24 cellular contexts compared by ENCODE assay signal in the genomic region with DNA sequence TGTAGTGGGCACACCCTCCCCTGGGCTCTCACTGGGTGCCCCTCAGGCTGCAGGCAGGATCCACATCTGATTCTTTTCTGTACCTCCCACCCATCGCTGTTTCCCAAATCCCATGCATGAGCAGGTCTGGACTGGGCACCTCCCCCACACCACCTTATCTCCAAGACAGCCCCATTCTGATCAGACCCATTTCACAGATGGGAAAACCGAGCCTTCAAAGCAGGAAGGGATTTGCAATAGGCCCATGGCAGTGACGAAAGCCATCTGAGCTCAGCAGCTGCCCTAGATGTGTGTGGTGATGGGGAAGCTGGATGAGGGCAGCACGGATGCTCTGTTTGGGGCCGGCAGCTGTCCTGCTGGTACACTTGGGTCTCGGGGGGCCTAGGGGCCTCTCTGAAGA. TPM values are rescaled to one million over a fixed set of nuclear protein-coding genes. Genes with fewer than 3 reads are reported as not detected.
"Had no signal": no experiment of that assay in that cellular context is flagged by ENCODE, and none has a peak within 500 bp of the region (broad histone marks: within the 10 kb centered on the region; RNA-seq: fewer than 3 reads in every experiment).

No MANE protein-coding gene starts in this region.

- ATAC-seq: activated CD8-positive, alpha-beta T cell treated with anti-CD3 and anti-CD28 coated beads for 36 hours; activated naive CD8-positive, alpha-beta T cell treated with anti-CD3 and anti-CD28 coated beads, Interleukin-2, amount 50 U/mL, for 24 hours; activated T-helper 17 cell treated with anti-CD3 and anti-CD28 coated beads, Interleukin-2, amount 50 U/mL, for 72 hours; sciatic nerve; T-cell had no signal

- H3K4me3 Mint-ChIP-seq: activated CD4-positive, alpha-beta T cell treated with anti-CD3 and anti-CD28 coated beads, Interleukin-2, amount 10 ng/mL, durations not matched to agents 24 days and 14 days; activated CD8-positive, alpha-beta T cell treated with anti-CD3 and anti-CD28 coated beads for 36 hours; activated naive CD4-positive, alpha-beta T cell treated with anti-CD3 and anti-CD28 coated beads, Interleukin-2, amount 10 ng/mL, durations not matched to agents 7 days and 5 days; activated naive CD8-positive, alpha-beta T cell treated with anti-CD3 and anti-CD28 coated beads, Interleukin-2, amount 50 U/mL, for 24 hours; activated T-helper 17 cell treated with anti-CD3 and anti-CD28 coated beads, Interleukin-2, amount 50 U/mL, for 72 hours; central memory CD8-positive, alpha-beta T cell; immature natural killer cell; memory B cell; T-cell had no signal

- H3K9me3 Mint-ChIP-seq: activated CD4-positive, alpha-beta T cell treated with anti-CD3 and anti-CD28 coated beads, Interleukin-2, amount 10 ng/mL, durations not matched to agents 24 days and 14 days; activated CD8-positive, alpha-beta T cell treated with anti-CD3 and anti-CD28 coated beads for 36 hours; activated naive CD8-positive, alpha-beta T cell treated with anti-CD3 and anti-CD28 coated beads, Interleukin-2, amount 50 U/mL, for 24 hours; activated T-helper 17 cell treated with anti-CD3 and anti-CD28 coated beads, Interleukin-2, amount 50 U/mL, for 72 hours had no signal

- H3K36me3 ChIP-seq: brain microvascular endothelial cell, heart right ventricle, ovary, spleen, tibial artery had no signal

- H3K4me1 ChIP-seq: heart right ventricle, spleen had no signal

- H3K27me3 ChIP-seq: brain microvascular endothelial cell, ovary had no signal

- H3K4me1 Mint-ChIP-seq: activated CD4-positive, alpha-beta T cell treated with anti-CD3 and anti-CD28 coated beads, Interleukin-2, amount 10 ng/mL, durations not matched to agents 24 days and 14 days; activated naive CD4-positive, alpha-beta T cell treated with anti-CD3 and anti-CD28 coated beads, Interleukin-2, amount 10 ng/mL, durations not matched to agents 7 days and 5 days; activated naive CD8-positive, alpha-beta T cell treated with anti-CD3 and anti-CD28 coated beads, Interleukin-2, amount 50 U/mL, for 24 hours; activated T-helper 17 cell treated with anti-CD3 and anti-CD28 coated beads, Interleukin-2, amount 50 U/mL, for 72 hours; central memory CD8-positive, alpha-beta T cell; immature natural killer cell; memory B cell; T-cell had no signal

- H3K27me3 Mint-ChIP-seq: activated CD4-positive, alpha-beta T cell treated with anti-CD3 and anti-CD28 coated beads, Interleukin-2, amount 10 ng/mL, durations not matched to agents 24 days and 14 days had no signal

- H3K9me3 ChIP-seq: ovary, tibial artery had no signal

- H3K27ac ChIP-seq: brain microvascular endothelial cell, coronary artery, heart right ventricle, ovary, spleen, tibial artery had no signal

- H3K27ac Mint-ChIP-seq: activated CD4-positive, alpha-beta T cell treated with anti-CD3 and anti-CD28 coated beads, Interleukin-2, amount 10 ng/mL, durations not matched to agents 24 days and 14 days; activated CD8-positive, alpha-beta T cell treated with anti-CD3 and anti-CD28 coated beads for 36 hours; activated naive CD4-positive, alpha-beta T cell treated with anti-CD3 and anti-CD28 coated beads, Interleukin-2, amount 10 ng/mL, durations not matched to agents 7 days and 5 days; activated naive CD8-positive, alpha-beta T cell treated with anti-CD3 and anti-CD28 coated beads, Interleukin-2, amount 50 U/mL, for 24 hours; activated T-helper 17 cell treated with anti-CD3 and anti-CD28 coated beads, Interleukin-2, amount 50 U/mL, for 72 hours; immature natural killer cell; memory B cell; T-cell had no signal

- H3K4me3 ChIP-seq: coronary artery, heart right ventricle, ovary, spleen, tibial artery had no signal

- DNase-seq: activated CD4-positive, alpha-beta T cell treated with anti-CD3 and anti-CD28 coated beads, Interleukin-2, amount 10 ng/mL, durations not matched to agents 24 days and 14 days; activated naive CD4-positive, alpha-beta T cell treated with anti-CD3 and anti-CD28 coated beads, Interleukin-2, amount 10 ng/mL, durations not matched to agents 7 days and 5 days; activated naive CD8-positive, alpha-beta T cell treated with anti-CD3 and anti-CD28 coated beads, Interleukin-2, amount 50 U/mL, for 24 hours; activated T-cell treated with anti-CD3 and anti-CD28 coated beads, Interleukin-2, amount 50 U/mL, for 1 hour; immature natural killer cell; spleen; stimulated activated CD4-positive, alpha-beta T cell treated with anti-CD3 and anti-CD28 coated beads, Interleukin-4, amount 100 ng/mL, for 4 hours; stimulated activated naive CD4-positive, alpha-beta T cell treated with Interleukin-2 at 50 U/mL for 16 hours; T-cell; T-helper 9 cell; tibial artery had no signal

- H3K36me3 Mint-ChIP-seq: activated naive CD4-positive, alpha-beta T cell treated with anti-CD3 and anti-CD28 coated beads, Interleukin-2, amount 10 ng/mL, durations not matched to agents 7 days and 5 days; immature natural killer cell; T-cell had no signal

RNA-seq across cellular contexts. Expression of gene WNT7B, which starts 41.4 kb away (rescaled TPM):
- total RNA-seq: activated CD4-positive, alpha-beta T cell treated with anti-CD3 and anti-CD28 coated beads, Interleukin-2, amount 10 ng/mL, durations not matched to agents 24 days and 14 days; activated CD8-positive, alpha-beta T cell treated with anti-CD3 and anti-CD28 coated beads for 36 hours; activated T-helper 17 cell treated with anti-CD3 and anti-CD28 coated beads, Interleukin-2, amount 50 U/mL, for 72 hours; heart right ventricle; left ventricle myocardium superior; mononuclear cell; pulmonary artery endothelial cell; sciatic nerve; spleen; subcutaneous adipose tissue had no signal
- polyA plus RNA-seq: heart right ventricle, immature natural killer cell, ovary, spleen had no signal
